Comparison of ENCODE assay signal across 20 cellular contexts in the genomic region with DNA sequence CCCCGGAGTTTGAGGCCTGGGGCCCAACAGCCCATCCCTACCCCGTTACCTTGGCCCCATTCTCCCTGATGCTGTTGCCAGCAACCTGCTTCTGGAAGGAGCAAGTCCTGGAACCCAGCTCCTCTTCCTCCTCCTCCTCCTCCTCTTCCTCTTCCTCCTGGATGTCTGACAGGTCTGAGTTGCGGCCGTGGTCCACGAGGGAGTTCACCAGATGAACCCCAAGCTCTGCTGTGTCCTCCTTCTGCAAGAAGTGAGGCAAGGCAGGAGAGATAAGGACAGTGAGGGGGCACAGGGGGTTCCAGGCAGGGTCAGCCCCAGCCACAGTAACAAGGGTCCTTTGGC. TPM values are rescaled to one million over a fixed set of nuclear protein-coding genes. Genes with fewer than 3 reads are reported as not detected.
"Had no signal": no experiment of that assay in that cellular context is flagged by ENCODE, and none has a peak within 500 bp of the region (broad histone marks: within the 10 kb centered on the region; RNA-seq: fewer than 3 reads in every experiment).

No MANE protein-coding gene starts in this region.

- H3K27ac Mint-ChIP-seq: memory B cell; naive thymus-derived CD4-positive, alpha-beta T cell; stimulated activated memory B cell treated with anti-CD40 and anti-IgM and Interleukin-4, amounts not matched to agents 10 μg/mL and 1 μg/mL and 100 μg/mL, for 72 hours had no signal

- H3K4me3 Mint-ChIP-seq: memory B cell; naive thymus-derived CD4-positive, alpha-beta T cell; stimulated activated memory B cell treated with anti-CD40 and anti-IgM and Interleukin-4, amounts not matched to agents 10 μg/mL and 1 μg/mL and 100 μg/mL, for 72 hours had no signal

- H3K27me3 Mint-ChIP-seq: memory B cell; naive thymus-derived CD4-positive, alpha-beta T cell; stimulated activated memory B cell treated with anti-CD40 and anti-IgM and Interleukin-4, amounts not matched to agents 10 μg/mL and 1 μg/mL and 100 μg/mL, for 72 hours had no signal

- H3K36me3 Mint-ChIP-seq: stimulated activated memory B cell treated with anti-CD40 and anti-IgM and Interleukin-4, amounts not matched to agents 10 μg/mL and 1 μg/mL and 100 μg/mL, for 72 hours had no signal

- H3K9me3 Mint-ChIP-seq: memory B cell; naive thymus-derived CD4-positive, alpha-beta T cell; stimulated activated memory B cell treated with anti-CD40 and anti-IgM and Interleukin-4, amounts not matched to agents 10 μg/mL and 1 μg/mL and 100 μg/mL, for 72 hours had no signal

- DNase-seq: activated CD4-positive, alpha-beta T cell treated with anti-CD3 and anti-CD28 coated beads for 48 hours; activated CD4-positive, CD25-positive, alpha-beta regulatory T cell; activated effector memory CD4-positive, alpha-beta T cell treated with Interleukin-2 at 50 U/mL for 16 hours; activated naive CD4-positive, alpha-beta T cell treated with anti-CD3 and anti-CD28 coated beads, Interleukin-2, amount 50 U/mL, for 16 hours; aorta; kidney glomerular epithelial cell; left ventricle myocardium superior; mucosa of descending colon; naive thymus-derived CD4-positive, alpha-beta T cell; sigmoid colon; stimulated activated CD4-positive, alpha-beta T cell treated with anti-CD3 and anti-CD28 coated beads, Interleukin-4, amount 100 ng/mL, for 4 hours; SW 1271; T-helper 9 cell; uterus had no signal

- ATAC-seq: left ventricle myocardium superior; mucosa of descending colon; naive thymus-derived CD4-positive, alpha-beta T cell; stimulated activated memory B cell treated with anti-CD40 and anti-IgM and Interleukin-4, amounts not matched to agents 10 μg/mL and 1 μg/mL and 100 μg/mL, for 72 hours had no signal

- H3K4me1 Mint-ChIP-seq: stimulated activated memory B cell treated with anti-CD40 and anti-IgM and Interleukin-4, amounts not matched to agents 10 μg/mL and 1 μg/mL and 100 μg/mL, for 72 hours had no signal

RNA-seq across cellular contexts. Expression of gene MPO, which starts 29.2 kb away (rescaled TPM):
- total RNA-seq: activated CD8-positive, alpha-beta memory T cell treated with anti-CD3 and anti-CD28 coated beads for 36 hours; epithelial cell of proximal tubule; renal cortical epithelial cell; SJSA1 had no signal
